Comparison of ENCODE assay signal across 1 cellular context in the genomic region with DNA sequence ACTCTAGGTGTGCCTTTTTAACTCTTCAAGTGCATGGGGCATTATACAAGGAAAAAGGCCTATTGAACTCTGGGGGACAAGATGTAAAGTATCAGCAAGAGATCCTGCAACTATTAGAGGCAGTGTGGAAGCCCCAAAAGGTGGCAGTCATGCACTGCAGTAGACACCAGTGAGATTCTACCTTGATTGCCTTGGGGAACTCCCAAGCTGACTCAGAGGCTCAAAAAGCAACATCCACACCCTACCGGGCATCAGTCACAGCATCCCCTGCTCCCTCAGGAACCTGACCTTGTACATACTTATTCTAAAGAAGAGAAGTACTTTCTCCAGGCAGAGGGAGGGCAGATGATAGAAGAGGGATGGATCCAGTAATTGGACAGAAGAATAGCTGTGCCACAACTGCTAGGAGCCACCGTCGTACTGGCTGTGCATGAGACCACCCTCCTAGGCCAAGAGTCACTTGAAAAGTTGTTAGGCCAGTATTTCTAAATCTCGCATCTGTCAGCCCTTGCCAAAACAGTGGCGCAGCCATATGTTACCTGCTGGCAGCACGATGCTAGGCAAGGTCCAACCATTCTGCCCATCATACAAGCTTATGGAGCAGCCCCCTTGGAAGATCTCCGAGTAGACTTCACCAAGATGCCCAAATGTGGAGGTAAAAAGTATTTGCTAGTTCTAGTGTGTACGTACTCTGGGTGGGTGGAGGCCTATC.
TF ChIP-seq lines count a peak whose summit lies in the region.

No MANE protein-coding gene starts in this region.

TF ChIP-seq in H1, 55 proteins besides CTCF, POLR2A, EP300 and RAD21:
- no peak for TF ChIP-seq CEBPB (IDR thresholded peaks at IDR 0.05; ENCODE audit: low read depth, low read length)
- TF ChIP-seq CBX8 (IDR thresholded peaks at IDR 0.05; ENCODE audit: borderline replicate concordance, low read depth, low read length), result no peak
- no peak for TF ChIP-seq HDAC2 (IDR thresholded peaks at IDR 0.05; ENCODE audit: borderline replicate concordance in 1 of 2, low read depth in 2 of 2, low read length in 2 of 2)
- TF ChIP-seq KDM5A (IDR thresholded peaks at IDR 0.05; ENCODE audit: low read length), result no peak
- no peak for TF ChIP-seq KDM4A (IDR thresholded peaks at IDR 0.05; ENCODE audit: low read depth, low read length, severe bottlenecking)
- TF ChIP-seq SAP30 (IDR thresholded peaks at IDR 0.05; ENCODE audit: insufficient read depth, insufficient replicate concordance, low read length), result no peak
- TF ChIP-seq NRF1 (IDR thresholded peaks at IDR 0.05; ENCODE audit: low read depth, low read length), result no peak
- TF ChIP-seq RXRA (IDR thresholded peaks at IDR 0.05; ENCODE audit: insufficient read depth, low read depth, low read length), result no peak
- TF ChIP-seq TCF12 (IDR thresholded peaks at IDR 0.05; ENCODE audit: low read depth, low read length), result no peak
